21 cellular contexts compared by ENCODE assay signal in the genomic region with DNA sequence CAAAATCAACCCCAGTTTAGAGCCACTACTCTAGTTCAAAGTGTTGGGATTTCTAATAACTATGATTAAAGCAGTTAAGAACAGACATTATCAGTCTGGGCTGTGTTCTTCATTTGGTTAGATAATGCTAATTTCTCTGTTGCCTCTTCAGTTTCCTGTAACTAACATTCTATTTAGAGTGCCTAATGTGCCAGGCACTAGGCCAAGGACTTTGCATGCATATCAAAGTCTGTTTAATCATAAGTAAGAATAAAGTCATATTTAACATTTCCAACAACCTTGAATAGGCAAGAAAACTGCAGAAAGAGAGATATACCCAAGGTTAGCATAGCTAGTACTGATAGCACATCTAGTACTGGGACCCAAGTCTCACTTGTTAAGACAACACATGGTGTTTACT.
"Had no signal": no experiment of that assay in that cellular context is flagged by ENCODE, and none has a peak within 500 bp of the region (broad histone marks: within the 10 kb centered on the region; RNA-seq: fewer than 3 reads in every experiment).

No MANE protein-coding gene starts in this region.

- H3K9me3 ChIP-seq: ascending aorta, colonic mucosa, gastrocnemius medialis had no signal

- H3K27ac ChIP-seq: ascending aorta, colonic mucosa, foreskin keratinocyte, gastrocnemius medialis had no signal

- ATAC-seq: activated CD8-positive, alpha-beta T cell treated with anti-CD3 and anti-CD28 coated beads for 36 hours; activated naive CD8-positive, alpha-beta T cell treated with anti-CD3 and anti-CD28 coated beads, Interleukin-2, amount 50 U/mL, for 24 hours; esophagus mucosa; foreskin keratinocyte; gastrocnemius medialis had no signal

- H3K4me1 ChIP-seq: ascending aorta, colonic mucosa, foreskin keratinocyte, gastrocnemius medialis had no signal

- H3K27me3 ChIP-seq: ascending aorta, colonic mucosa, foreskin keratinocyte, gastrocnemius medialis had no signal

- DNase-seq: activated CD4-positive, alpha-beta T cell treated with anti-CD3 and anti-CD28 coated beads for 48 hours; activated CD4-positive, alpha-beta T cell treated with anti-CD3 and anti-CD28 coated beads, Interleukin-2, amount 50 U/mL, for 1 hour; activated CD4-positive, alpha-beta T cell treated with anti-CD3 and anti-CD28 coated beads, Interleukin-2, amount 50 U/mL, for 48 hours; activated CD4-positive, CD25-positive, alpha-beta regulatory T cell; activated CD4-positive, CD25-positive, alpha-beta regulatory T cell treated with anti-CD3 and anti-CD28 coated beads, Interleukin-2, amount 50 U/mL, for 72 hours; activated CD8-positive, alpha-beta memory T cell treated with anti-CD3 and anti-CD28 coated beads for 24 hours; activated CD8-positive, alpha-beta T cell treated with anti-CD3 and anti-CD28 coated beads for 36 hours; activated effector memory CD4-positive, alpha-beta T cell treated with anti-CD3 and anti-CD28 coated beads, Interleukin-2, amount 50 U/mL, for 16 hours; activated naive CD4-positive, alpha-beta T cell treated with anti-CD3 and anti-CD28 coated beads for 36 hours; activated naive CD8-positive, alpha-beta T cell treated with anti-CD3 and anti-CD28 coated beads for 36 hours; activated naive CD8-positive, alpha-beta T cell treated with anti-CD3 and anti-CD28 coated beads, Interleukin-2, amount 50 U/mL, for 24 hours; activated T-cell treated with anti-CD3 and anti-CD28 coated beads, Interleukin-2, amount 50 U/mL, for 1 hour; activated T-cell treated with anti-CD3 and anti-CD28 coated beads, Interleukin-2, amount 50 U/mL, for 48 hours; caudate nucleus; colonic mucosa; effector CD8-positive, alpha-beta T cell; foreskin keratinocyte; gastrocnemius medialis; T-helper 2 cell had no signal

- H3K4me3 ChIP-seq: ascending aorta, colonic mucosa, gastrocnemius medialis had no signal
